Comparison of ENCODE assay signal across 8 cellular contexts in genomic region chr12:46384451-46385301, GRCh38. TPM values are rescaled to one million over a fixed set of nuclear protein-coding genes. Genes with fewer than 3 reads are reported as not detected.
DNase-seq lines count a peak whose midpoint lies in the region; FAIRE-seq and TF ChIP-seq lines count a peak whose summit lies in the region.

No MANE protein-coding gene starts in this region.

- no peaks in the 10 kb centered on the region for H4K20me1 ChIP-seq in neural cell (ENCODE audit: insufficient read depth)

- no peaks in the 10 kb centered on the region for H3K9me2 ChIP-seq in neural cell (ENCODE audit: insufficient read depth, low read length)

- H2AFZ ChIP-seq in neural cell (ENCODE audit: low read depth, low read length): peak overlapping the region; percentile 97

- no peak for TF ChIP-seq EP300 in neural cell (conservative IDR thresholded peaks at IDR 0.05; ENCODE audit: poor library complexity, severe bottlenecking)

- TF ChIP-seq RAD21 in neural cell (conservative IDR thresholded peaks at IDR 0.05): no peak

- intact Hi-C loops in CD14-positive monocyte (cut with micrococcal nuclease): loop anchor here in 1 of 2 donors (2.0 to 5.0 kb wide), 2 partner anchors 14 to 283 kb away; no protein-coding TSS in a partner anchor

- peaks cover 4% of the 10 kb centered on the region for H3F3A ChIP-seq in neural cell (ENCODE audit: insufficient read depth, low read length, poor library complexity, severe bottlenecking)

- H3K27ac Mint-ChIP-seq in CD14-positive monocyte: peak overlapping the region; percentile 96 to 99 (median 98)

- H3K9me3 Mint-ChIP-seq in CD14-positive monocyte: no peaks in the 10 kb centered on the region

- DNase-seq in CD14-positive monocyte (ENCODE audit: low spot score): no peak
- DNase-seq in MG63: no peak
- no peak for DNase-seq in coronary artery (ENCODE audit: low spot score)
- no peak for DNase-seq in D721Med (ENCODE audit: insufficient read length, low spot score)
- no peak for DNase-seq in NCI-H187 treated with DMSO at 0.1 percent for 48 hours (lab: John Stamatoyannopoulos, UW)
- no peak for DNase-seq in NCI-H146 (lab: John Stamatoyannopoulos, UW)
- DNase-seq in NCI-H510A treated with DMSO at 0.1 percent for 48 hours (lab: John Stamatoyannopoulos, UW): no peak

- peaks cover 2% of the 10 kb centered on the region for H3K9me3 ChIP-seq in MG63
- no peaks in the 10 kb centered on the region for H3K9me3 ChIP-seq in neural cell (ENCODE audit: low read length)

- peak overlapping the region; percentile 62 for H3K4me3 ChIP-seq in MG63
- peak overlapping the region; percentile 91 for H3K4me3 ChIP-seq in coronary artery
- H3K4me3 ChIP-seq in neural cell (ENCODE audit: low read length): peak overlapping the region; percentile 94

- H3K27ac ChIP-seq in coronary artery: peak overlapping the region; percentile 99 to 100
- peak overlapping the region; percentile 98 for H3K27ac ChIP-seq in neural cell (ENCODE audit: low read length)

- H3K4me3 Mint-ChIP-seq in CD14-positive monocyte: peak overlapping the region; percentile 83 to 92

- no peaks in the 10 kb centered on the region for H3K36me3 Mint-ChIP-seq in CD14-positive monocyte

- H3K27me3 ChIP-seq in MG63 (no peaks in the 10 kb centered on the region), neural cell (ENCODE audit: insufficient read depth, low read depth, low read length) (no peaks in the 10 kb centered on the region)

- H3K27me3 Mint-ChIP-seq in CD14-positive monocyte (ENCODE audit: low read depth in 3 of 3): no peaks in the 10 kb centered on the region

- H3K36me3 ChIP-seq in MG63: peaks cover 15% of the 10 kb centered on the region
- H3K36me3 ChIP-seq in neural cell (ENCODE audit: insufficient read depth, low read length): no peaks in the 10 kb centered on the region

- TF ChIP-seq CTCF in CD14-positive monocyte (IDR thresholded peaks at IDR 0.05) (no peak), coronary artery (IDR thresholded peaks at IDR 0.05) (no peak), neural cell (IDR thresholded peaks at IDR 0.05; ENCODE audit: poor library complexity, severe bottlenecking) (no peak), D721Med (IDR thresholded peaks at IDR 0.05; ENCODE audit: insufficient read depth, missing control alignments) (no peak)

- FAIRE-seq in D721Med (lab: Jason Lieb, UNC): no peak

- peak overlapping the region; percentile 99 for H3K9ac ChIP-seq in neural cell (ENCODE audit: low read length)

- H3K4me1 Mint-ChIP-seq in CD14-positive monocyte: peaks cover 55% of the 10 kb centered on the region

- H3K79me2 ChIP-seq in neural cell (replicated peaks; ENCODE audit: insufficient read depth, low read length): no peaks in the 10 kb centered on the region

- H3K4me2 ChIP-seq in neural cell (ENCODE audit: low read length): peak overlapping the region; percentile 74

TF ChIP-seq in neural cell, 6 proteins besides CTCF, POLR2A, EP300 and RAD21:
- TF ChIP-seq MXI1 (conservative IDR thresholded peaks at IDR 0.05; ENCODE audit: poor library complexity, severe bottlenecking) (no peak), EZH2 (IDR thresholded peaks at IDR 0.05; ENCODE audit: borderline replicate concordance, insufficient read depth, low read length, poor library complexity, severe bottlenecking) (no peak), POLR2AphosphoS5 (IDR thresholded peaks at IDR 0.05) (no peak), SMC3 (conservative IDR thresholded peaks at IDR 0.05; ENCODE audit: poor library complexity) (no peak), TAF1 (IDR thresholded peaks at IDR 0.05; ENCODE audit: low read depth) (no peak)
- TF ChIP-seq, protein P1, sequence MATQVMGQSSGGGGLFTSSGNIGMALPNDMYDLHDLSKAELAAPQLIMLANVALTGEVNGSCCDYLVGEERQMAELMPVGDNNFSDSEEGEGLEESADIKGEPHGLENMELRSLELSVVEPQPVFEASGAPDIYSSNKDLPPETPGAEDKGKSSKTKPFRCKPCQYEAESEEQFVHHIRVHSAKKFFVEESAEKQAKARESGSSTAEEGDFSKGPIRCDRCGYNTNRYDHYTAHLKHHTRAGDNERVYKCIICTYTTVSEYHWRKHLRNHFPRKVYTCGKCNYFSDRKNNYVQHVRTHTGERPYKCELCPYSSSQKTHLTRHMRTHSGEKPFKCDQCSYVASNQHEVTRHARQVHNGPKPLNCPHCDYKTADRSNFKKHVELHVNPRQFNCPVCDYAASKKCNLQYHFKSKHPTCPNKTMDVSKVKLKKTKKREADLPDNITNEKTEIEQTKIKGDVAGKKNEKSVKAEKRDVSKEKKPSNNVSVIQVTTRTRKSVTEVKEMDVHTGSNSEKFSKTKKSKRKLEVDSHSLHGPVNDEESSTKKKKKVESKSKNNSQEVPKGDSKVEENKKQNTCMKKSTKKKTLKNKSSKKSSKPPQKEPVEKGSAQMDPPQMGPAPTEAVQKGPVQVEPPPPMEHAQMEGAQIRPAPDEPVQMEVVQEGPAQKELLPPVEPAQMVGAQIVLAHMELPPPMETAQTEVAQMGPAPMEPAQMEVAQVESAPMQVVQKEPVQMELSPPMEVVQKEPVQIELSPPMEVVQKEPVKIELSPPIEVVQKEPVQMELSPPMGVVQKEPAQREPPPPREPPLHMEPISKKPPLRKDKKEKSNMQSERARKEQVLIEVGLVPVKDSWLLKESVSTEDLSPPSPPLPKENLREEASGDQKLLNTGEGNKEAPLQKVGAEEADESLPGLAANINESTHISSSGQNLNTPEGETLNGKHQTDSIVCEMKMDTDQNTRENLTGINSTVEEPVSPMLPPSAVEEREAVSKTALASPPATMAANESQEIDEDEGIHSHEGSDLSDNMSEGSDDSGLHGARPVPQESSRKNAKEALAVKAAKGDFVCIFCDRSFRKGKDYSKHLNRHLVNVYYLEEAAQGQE (IDR thresholded peaks at IDR 0.05; ENCODE audit: borderline replicate concordance): no peak

RNA-seq across cellular contexts. Expression of gene SLC38A2, which starts 12.1 kb away (rescaled TPM):
- polyA plus RNA-seq in CD14-positive monocyte: 10 to 100 TPM; 33.8 to 48.7 TPM
- 331 and 535 TPM in 2 replicates for total RNA-seq in MG63 (2014; rRNA removed; shearing (Covaris generic); ENCODE audit: low replicate concordance)
- 143 and 148 TPM in 2 replicates for polyA plus RNA-seq in neural cell
- 306 and 345 TPM in 2 replicates for polyA minus RNA-seq in neural cell
